In the genomic region with DNA sequence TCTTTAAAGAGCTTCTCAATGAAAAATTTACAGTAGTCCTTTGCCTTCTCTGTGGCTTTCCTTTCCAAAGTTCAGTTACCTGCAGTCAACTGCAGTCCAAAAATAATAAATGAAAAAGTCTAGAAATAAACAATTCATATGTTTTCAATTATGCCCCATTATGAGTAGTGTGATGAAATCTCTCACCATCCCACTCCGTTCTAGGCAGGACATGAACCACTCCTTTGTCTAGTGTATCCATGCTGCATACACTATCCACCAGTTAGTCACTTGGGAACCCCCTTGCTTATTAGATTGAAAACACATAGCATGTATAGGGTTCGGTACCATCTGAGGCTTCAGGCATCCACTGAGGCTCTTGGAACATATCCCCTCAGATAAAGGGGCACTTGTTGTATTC, we compare ENCODE assay signal across 23 cellular contexts.
"Had no signal": no experiment of that assay in that cellular context is flagged by ENCODE, and none has a peak within 500 bp of the region (broad histone marks: within the 10 kb centered on the region; RNA-seq: fewer than 3 reads in every experiment).

No MANE protein-coding gene starts in this region.

- ATAC-seq: gastroesophageal sphincter; heart left ventricle; left lobe of liver; naive thymus-derived CD4-positive, alpha-beta T cell; stimulated activated effector memory CD8-positive, alpha-beta T cell treated with anti-CD3 and anti-CD28 coated beads, Interleukin-12 subunit alpha, Interleukin-12 subunit beta, amount 100 ng/mL, for 72 hours had no signal

- H3K36me3 ChIP-seq: esophagus muscularis mucosa, gastroesophageal sphincter, heart left ventricle, neural progenitor cell, right lobe of liver, stomach, thyroid gland, vagina had no signal

- H3K4me1 ChIP-seq: esophagus muscularis mucosa, gastroesophageal sphincter, heart left ventricle, neural progenitor cell, parathyroid adenoma, right lobe of liver, stomach, thyroid gland, vagina had no signal

- H3K9me3 ChIP-seq: esophagus muscularis mucosa, gastroesophageal sphincter, heart left ventricle, right lobe of liver, stomach, thyroid gland, vagina had no signal

- H3K27ac ChIP-seq: coronary artery, esophagus muscularis mucosa, gastroesophageal sphincter, heart left ventricle, hepatocyte, neural progenitor cell, parathyroid adenoma, right lobe of liver, stomach, thyroid gland, vagina had no signal

- H3K79me2 ChIP-seq: hepatocyte, parathyroid adenoma had no signal

- H2AFZ ChIP-seq: hepatocyte, parathyroid adenoma had no signal

- H3K27me3 ChIP-seq: esophagus muscularis mucosa, gastroesophageal sphincter, heart left ventricle, hepatocyte, neural progenitor cell, right lobe of liver, stomach, thyroid gland, vagina had no signal

- H3K4me3 ChIP-seq: coronary artery, esophagus muscularis mucosa, gastroesophageal sphincter, heart left ventricle, hepatocyte, neural progenitor cell, right lobe of liver, stomach, thyroid gland, vagina had no signal

- H3K4me2 ChIP-seq: hepatocyte, neural progenitor cell had no signal

- DNase-seq: dermis blood vessel endothelial cell; effector memory CD4-positive, alpha-beta T cell; heart left ventricle; kidney; mesendoderm; naive thymus-derived CD4-positive, alpha-beta T cell; right lobe of liver; small intestine; stimulated activated CD4-positive, alpha-beta T cell treated with anti-CD3 and anti-CD28 coated beads, Interleukin-1b, Interleukin-23, amount 100 ng/mL, for 48 hours; stimulated activated CD4-positive, alpha-beta T cell treated with anti-CD3 and anti-CD28 coated beads, Interleukin-4, amount 100 ng/mL, for 1 hour; stimulated activated naive CD4-positive, alpha-beta T cell treated with Interleukin-2 at 50 U/mL for 16 hours; stomach; thyroid gland; trophoblast cell had no signal

- H3K9ac ChIP-seq: neural progenitor cell, parathyroid adenoma had no signal
